In genomic region chr15:31887246-31887645, GRCh38 we compare ENCODE assay signal across 1 cellular context.
TF ChIP-seq lines count a peak whose summit lies in the region.

No MANE protein-coding gene starts in this region.

TF ChIP-seq in GM23338, 12 proteins besides CTCF, POLR2A, EP300 and RAD21 (continued from another document):
- TF ChIP-seq ZNF462 (CRISPR knock-in tag; IDR thresholded peaks at IDR 0.05) (no peak), CREB1 (CRISPR knock-in tag; IDR thresholded peaks at IDR 0.05; ENCODE audit: low read depth) (no peak)
